ENCODE assay signal across 8 cellular contexts in genomic region chr5:7815757-7816534, GRCh38. TPM values are rescaled to one million over a fixed set of nuclear protein-coding genes. Genes with fewer than 3 reads are reported as not detected.
DNase-seq lines count a peak whose midpoint lies in the region; ATAC-seq and TF ChIP-seq lines count a peak whose summit lies in the region.

No MANE protein-coding gene starts in this region.

- peak overlapping the region; percentile 8 for H2AFZ ChIP-seq in HCT116 (ENCODE audit: low read depth, low read length, poor library complexity, severe bottlenecking)

- peaks cover 24% of the 10 kb centered on the region for H3K27me3 ChIP-seq in HCT116 (ENCODE audit: insufficient read depth, low read length)
- no peaks in the 10 kb centered on the region for H3K27me3 ChIP-seq in iPS DF 6.9 (ENCODE audit: control insufficient read depth, insufficient read depth, low read length)

- H3K4me1 ChIP-seq in HCT116 (ENCODE audit: control insufficient read depth in 1 of 2, insufficient read depth in 2 of 2, low read length in 2 of 2), result peaks cover 0 to 2% of the 10 kb centered on the region in 2 experiments; a peak in 1 of 4 replicates
- peaks cover 2% of the 10 kb centered on the region; the same call in 1 of the 2 replicates for H3K4me1 ChIP-seq in iPS DF 6.9 (ENCODE audit: control insufficient read depth, insufficient read depth, low read length)

- H3K9ac ChIP-seq in HCT116 (ENCODE audit: low read length), result no peak overlapping the region

- POLR2A ChIA-PET in HCT116 (lab: Charles Lee), result no interaction called here

- no peak for TF ChIP-seq POLR2A in HCT116 (IDR thresholded peaks at IDR 0.05; ENCODE audit: borderline replicate concordance, extremely low read depth, insufficient read depth, insufficient read length)

- ATAC-seq in HCT116, result peak; percentile 99

- H3K79me2 ChIP-seq in HCT116 (ENCODE audit: insufficient read depth, low read length), result no peaks in the 10 kb centered on the region

- peak; percentile 75 for TF ChIP-seq RAD21 in HCT116 (IDR thresholded peaks at IDR 0.05; ENCODE audit: low read depth)

- DNase-seq in GM12864 (ENCODE audit: low read depth) (no peak), HCT116 (ENCODE audit: low read depth, low spot score) (peak; percentile 63), M059J (ENCODE audit: low read depth) (peak; percentile 52), T-helper 22 cell (ENCODE audit: low read depth) (peak; percentile 17), astrocyte of the spinal cord (ENCODE audit: low read depth, low spot score) (peak; percentile 46), iPS DF 6.9 (ENCODE audit: low read depth, low spot score) (peak; percentile 74), smooth muscle cell of the brain vasculature (ENCODE audit: low read depth, low spot score) (peak; percentile 23), NCI-H2171 treated with DMSO at 0.1 percent for 48 hours (lab: John Stamatoyannopoulos, UW) (no peak)

- peak overlapping the region; percentile 7; the same call in 1 of the 2 replicates for H3K4me2 ChIP-seq in HCT116 (ENCODE audit: low read length)

- H3K36me3 ChIP-seq in HCT116 (ENCODE audit: control insufficient read depth in 1 of 2, insufficient read depth in 2 of 2, low read length in 2 of 2) (no peaks in the 10 kb centered on the region), iPS DF 6.9 (ENCODE audit: control insufficient read depth, insufficient read depth, low read length) (peaks cover 3% of the 10 kb centered on the region; the same call in 1 of the 2 replicates)

- CTCF ChIA-PET in HCT116 (lab: Charles Lee), result interaction anchor here (1.0 to 1.9 kb wide), 3 partner anchors 10 to 30 kb away, joined by 3 to 4 read pairs (median 3); no protein-coding TSS in a partner anchor

- no CpG with 5 or more reads among the region's 15 CpGs for WGBS in iPS DF 6.9 (ENCODE audit: insufficient coverage, insufficient read length)

- intact Hi-C loops in HCT116 (cut with micrococcal nuclease), result loop anchor here (2.0 kb wide), 1 partner anchor 1051 kb away; no protein-coding TSS in a partner anchor

- no peak overlapping the region for H3K4me3 ChIP-seq in GM12864 (ENCODE audit: low read depth, low read length)
- H3K4me3 ChIP-seq in HCT116 (replicated peaks in 1 of 2; ENCODE audit: low read depth in 1 of 2, low read length in 2 of 2), result no peak overlapping the region
- no peak overlapping the region for H3K4me3 ChIP-seq in astrocyte of the spinal cord (ENCODE audit: low read depth, low read length)
- no peak overlapping the region for H3K4me3 ChIP-seq in iPS DF 6.9 (ENCODE audit: low read length)

- no peaks in the 10 kb centered on the region for H3K9me3 ChIP-seq in HCT116 (ENCODE audit: control insufficient read depth in 1 of 2, insufficient read depth in 1 of 2, low read depth in 1 of 2, low read length in 2 of 2)
- no peaks in the 10 kb centered on the region for H3K9me3 ChIP-seq in iPS DF 6.9 (ENCODE audit: control insufficient read depth, insufficient read depth, low read length)

- H4K20me1 ChIP-seq in HCT116 (ENCODE audit: insufficient read depth), result no peaks in the 10 kb centered on the region

- BruUV-seq in HCT116 (replicated peaks; lab: Mats Ljungman, UMichigan), result no TSS peak

- no peaks in the 10 kb centered on the region for H3K9me2 ChIP-seq in HCT116 (ENCODE audit: insufficient read depth)

- RAD21 ChIA-PET in HCT116 (lab: Charles Lee; ENCODE audit: low non-redundant PET in 1 of 2, low total read pairs in 2 of 2, uncharacterized antibody in 2 of 2, unreplicated experiment in 2 of 2), result interaction anchor here in 1 of 2 experiments (1.2 kb wide), 1 partner anchor 54 kb away, joined by 3 read pairs; no protein-coding TSS in a partner anchor

- in situ Hi-C loops in astrocyte of the spinal cord (cut with HindIII; ENCODE audit: low sequenced_read_pairs), result no loop called here

- TF ChIP-seq CTCF in GM12864 (IDR thresholded peaks at IDR 0.05; ENCODE audit: low read depth, low read length, missing control alignments) (peak; percentile 97), HCT116 (IDR thresholded peaks at IDR 0.05 in 2 of 3, conservative IDR thresholded peaks at IDR 0.05 in 1 of 3; ENCODE audit: borderline replicate concordance in 1 of 3, insufficient read depth in 1 of 3, low read depth in 2 of 3, low read length in 2 of 3) (peak; percentile 84 to 99 (median 98)), astrocyte of the spinal cord (IDR thresholded peaks at IDR 0.05; ENCODE audit: low read depth, low read length) (peak; percentile 91)

- H3K27ac ChIP-seq in HCT116 (ENCODE audit: low read depth, low read length) (no peak overlapping the region), iPS DF 6.9 (ENCODE audit: low read length) (no peak overlapping the region)

TF ChIP-seq in HCT116, 20 proteins besides CTCF, POLR2A, EP300 and RAD21:
- TF ChIP-seq REST (IDR thresholded peaks at IDR 0.05; ENCODE audit: low read depth) (no peak), SRF (IDR thresholded peaks at IDR 0.05; ENCODE audit: low read depth) (peak; percentile 71), CBX3 (IDR thresholded peaks at IDR 0.05; ENCODE audit: low read depth) (peak; percentile 32; the same call in 1 of the 2 replicates)

RNA-seq across cellular contexts. Expression of gene CFAP90, which starts 35.0 kb away (rescaled TPM):
- total RNA-seq in HCT116 (2021; ENCODE audit: unreplicated experiment), result not detected
- not detected in 2 replicates for polyA plus RNA-seq in HCT116 (2012)
- 0.44 TPM in 1 of 2 replicates, not detected in the other for total RNA-seq in M059J (2014; rRNA removed; shearing (Covaris generic))

RNA-seq across cellular contexts. Expression of gene FASTKD3, which starts 52.9 kb away (rescaled TPM):
- total RNA-seq in HCT116 (2021; ENCODE audit: unreplicated experiment), result 12.0 TPM
- 5.6 and 8.3 TPM in 2 replicates for polyA plus RNA-seq in HCT116 (2012)
- 30.7 and 32.6 TPM in 2 replicates for total RNA-seq in M059J (2014; rRNA removed; shearing (Covaris generic))

RNA-seq across cellular contexts. Expression of gene MTRR, which starts 53.0 kb away (rescaled TPM):
- total RNA-seq in HCT116 (2021; ENCODE audit: unreplicated experiment), result 32.5 TPM
- polyA plus RNA-seq in HCT116 (2012), result 20.7 and 26.2 TPM in 2 replicates
- 45.1 and 55.0 TPM in 2 replicates for total RNA-seq in M059J (2014; rRNA removed; shearing (Covaris generic))

Comparison
In these comparisons a context has a peak if more than half of its experiments do, and no peak if none do; other contexts are left out.
1. DNase-seq: peak in HCT116 (single experiment), M059J (single experiment), T-helper 22 cell (single experiment), astrocyte of the spinal cord (single experiment), iPS DF 6.9 (single experiment) and smooth muscle cell of the brain vasculature (single experiment); none in GM12864 (single experiment) and NCI-H2171 treated with DMSO at 0.1 percent for 48 hours (single experiment).
2. Peak in every context shown above with its lines, with median percentiles within 50 percentile points of each other: CTCF ChIP-seq.